12 cellular contexts compared by ENCODE assay signal in the genomic region with DNA sequence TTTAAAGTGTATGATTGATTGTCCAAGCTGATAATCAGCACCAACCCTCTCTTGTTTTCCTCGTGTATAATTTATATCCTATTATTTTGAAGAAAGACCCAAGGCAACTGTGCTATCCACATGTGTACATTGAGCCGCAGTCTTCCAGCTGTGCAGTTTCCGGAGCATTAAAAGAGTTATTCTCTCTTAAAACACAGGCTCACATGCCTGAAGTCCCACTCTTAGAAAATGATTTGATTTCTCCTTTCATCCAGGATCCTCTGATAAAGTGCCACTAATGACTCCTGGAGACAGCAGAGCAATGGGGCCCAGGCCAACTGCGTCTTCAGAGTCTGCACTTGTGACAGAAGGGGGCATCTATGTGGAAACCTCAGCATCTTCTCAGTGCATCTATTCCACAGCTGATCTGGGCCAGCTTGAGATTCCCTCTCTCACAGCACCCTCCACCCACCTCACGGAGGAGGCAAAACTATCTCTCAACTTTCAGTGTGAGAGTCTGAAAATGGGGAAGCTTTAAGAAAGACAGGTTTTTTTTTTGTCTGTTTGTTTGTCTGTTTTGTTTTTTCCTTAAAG.
DNase-seq lines count a peak whose midpoint lies in the region; ATAC-seq and TF ChIP-seq lines count a peak whose summit lies in the region.
"Had no signal": no experiment of that assay in that cellular context is flagged by ENCODE, and none has a peak within 500 bp of the region (broad histone marks: within the 10 kb centered on the region; RNA-seq: fewer than 3 reads in every experiment).

No MANE protein-coding gene starts in this region.

- no peaks in the 10 kb centered on the region for H3K27me3 ChIP-seq in AG04450 (ENCODE audit: control insufficient read depth, insufficient read depth, low read length)
- H3K27me3 ChIP-seq in RWPE2 (ENCODE audit: insufficient read depth, poor library complexity, severe bottlenecking), result no peaks in the 10 kb centered on the region
- no peaks in the 10 kb centered on the region for H3K27me3 ChIP-seq in esophagus squamous epithelium
- no peaks in the 10 kb centered on the region for H3K27me3 ChIP-seq in osteoblast (ENCODE audit: insufficient read depth, low read length)
- H3K27me3 ChIP-seq: right lobe of liver had no signal

- no peaks in the 10 kb centered on the region for H3K79me2 ChIP-seq in osteoblast (ENCODE audit: insufficient read depth, low read length)

- ATAC-seq in RWPE2 (ENCODE audit: low read depth), result no peak

- peaks cover 14% of the 10 kb centered on the region for H3K4me1 ChIP-seq in RWPE2 (ENCODE audit: insufficient read depth, poor library complexity, severe bottlenecking)
- peaks cover 5 to 18% (median 7%) of the 10 kb centered on the region in 3 donors for H3K4me1 ChIP-seq in esophagus squamous epithelium
- H3K4me1 ChIP-seq in osteoblast (ENCODE audit: insufficient read depth, low read length), result peaks cover 16% of the 10 kb centered on the region
- H3K4me1 ChIP-seq: right lobe of liver had no signal

- H3K4me2 ChIP-seq in osteoblast (ENCODE audit: insufficient read depth, low read length), result peak overlapping the region; percentile 67

- DNase-seq in AG04450 (ENCODE audit: low read depth, low spot score) (no peak), RWPE2 (ENCODE audit: low spot score) (no peak), esophagus squamous epithelium (lab: John Stamatoyannopoulos, UW) (no peak), osteoblast (ENCODE audit: insufficient read length, low spot score, missing footprints) (no peak), Kasumi-1 (lab: John Stamatoyannopoulos, UW) (no peak), NCI-H2081 (lab: John Stamatoyannopoulos, UW) (no peak), erythroblast (lab: John Stamatoyannopoulos, UW) (no peak), NCI-H128 (lab: John Stamatoyannopoulos, UW; ENCODE audit: unreplicated experiment) (no peak)
- DNase-seq: activated gamma-delta T cell, NCI-H1048, NCI-H748 treated with DMSO at 0.1 percent for 48 hours, right lobe of liver had no signal

- intact Hi-C loops in esophagus squamous epithelium (cut with DNase I), result no loop called here

- 82% methylated on average over 5 of the region's 5 CpGs for WGBS in esophagus squamous epithelium, 2 donors

- no peak for TF ChIP-seq CTCF in AG04450 (IDR thresholded peaks at IDR 0.05; ENCODE audit: low read depth, low read length)
- TF ChIP-seq CTCF in RWPE2 (IDR thresholded peaks at IDR 0.05; ENCODE audit: poor library complexity, severe bottlenecking), result no peak
- no peak for TF ChIP-seq CTCF in esophagus squamous epithelium (IDR thresholded peaks at IDR 0.05)
- TF ChIP-seq CTCF in osteoblast (IDR thresholded peaks at IDR 0.05; ENCODE audit: extremely low read depth, low read depth, low read length), result no peak

- H3K4me3 ChIP-seq in AG04450 (ENCODE audit: low read depth, low read length), result no peak overlapping the region
- H3K4me3 ChIP-seq in RWPE2 (ENCODE audit: severe bottlenecking), result no peak overlapping the region
- H3K4me3 ChIP-seq in esophagus squamous epithelium, result no peak overlapping the region
- no peak overlapping the region for H3K4me3 ChIP-seq in osteoblast (ENCODE audit: insufficient read depth, low read length)
- H3K4me3 ChIP-seq: right lobe of liver had no signal

- CTCF ChIA-PET in AG04450 (lab: Charles Lee), result interaction anchor here (0.7 to 2.4 kb wide), 5 partner anchors 8 to 422 kb away, joined by 3 to 10 read pairs (median 3); no protein-coding TSS in a partner anchor

- peak overlapping the region; percentile 96 for H3K27ac ChIP-seq in AG04450 (ENCODE audit: low read depth, low read length)
- H3K27ac ChIP-seq in RWPE2 (ENCODE audit: poor library complexity, severe bottlenecking), result peak overlapping the region; percentile 70
- H3K27ac ChIP-seq in esophagus squamous epithelium, result peak overlapping the region; percentile 22 to 69 (median 62)
- peak overlapping the region; percentile 92 for H3K27ac ChIP-seq in osteoblast (ENCODE audit: low read depth, low read length)
- H3K27ac ChIP-seq: right lobe of liver had no signal

- peak overlapping the region; percentile 43 for H2AFZ ChIP-seq in osteoblast (ENCODE audit: low read length)

- H3K36me3 ChIP-seq in RWPE2 (ENCODE audit: low read depth), result no peaks in the 10 kb centered on the region
- no peaks in the 10 kb centered on the region for H3K36me3 ChIP-seq in esophagus squamous epithelium
- H3K36me3 ChIP-seq in osteoblast (ENCODE audit: insufficient read depth, low read length), result no peaks in the 10 kb centered on the region
- H3K36me3 ChIP-seq: right lobe of liver had no signal

- POLR2A ChIA-PET in AG04450 (lab: Yijun Ruan, JAX), result interaction anchor here (0.6 to 1.8 kb wide), 14 partner anchors 10 to 892 kb away, joined by 3 to 21 read pairs (median 4); partner anchors contain the start of gene KLF6

- TF ChIP-seq POLR2A in esophagus squamous epithelium (IDR thresholded peaks at IDR 0.05), result no peak
- TF ChIP-seq POLR2A in erythroblast (IDR thresholded peaks at IDR 0.05; ENCODE audit: low read length), result no peak

- no peaks in the 10 kb centered on the region for H4K20me1 ChIP-seq in osteoblast (ENCODE audit: insufficient read depth, low read length)

- H3K9me3 ChIP-seq in AG04450 (ENCODE audit: control insufficient read depth, insufficient read depth, low read length) (no peaks in the 10 kb centered on the region), RWPE2 (ENCODE audit: severe bottlenecking) (no peaks in the 10 kb centered on the region), esophagus squamous epithelium (no peaks in the 10 kb centered on the region), osteoblast (ENCODE audit: low read depth, low read length) (no peaks in the 10 kb centered on the region)
- H3K9me3 ChIP-seq: right lobe of liver had no signal
